ENCODE assay signal across 12 cellular contexts in the genomic region with DNA sequence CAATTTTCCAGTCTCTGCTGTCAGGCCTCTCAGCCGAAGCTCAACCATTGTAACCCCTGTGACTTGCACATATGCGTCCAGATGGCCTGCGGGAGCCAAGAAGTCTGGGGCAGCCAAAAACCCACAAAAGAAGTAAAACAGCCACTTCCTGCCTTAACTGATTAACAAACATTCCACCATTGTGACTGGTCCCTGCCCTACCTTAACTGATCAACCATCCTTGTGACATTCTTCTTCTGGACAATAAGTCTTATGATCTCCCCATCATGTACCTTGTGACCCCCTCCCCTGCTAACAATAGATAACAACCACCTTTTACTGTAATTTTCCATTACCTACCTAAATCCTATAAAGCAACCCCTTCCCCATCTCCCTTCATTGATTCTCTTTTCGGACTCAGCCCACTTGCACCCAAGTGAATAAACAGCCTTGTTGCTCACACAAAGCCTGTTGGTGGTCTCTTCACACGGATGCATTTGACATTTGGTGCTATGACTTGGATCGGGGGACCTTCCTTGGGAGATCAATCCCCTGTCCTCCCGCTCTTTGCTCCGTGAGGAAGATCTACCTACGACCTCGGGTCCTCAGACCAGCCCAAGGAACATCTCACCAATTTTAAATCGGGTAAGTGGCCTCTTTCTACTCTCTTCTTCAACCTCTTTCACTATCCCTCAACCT. TPM values are rescaled to one million over a fixed set of nuclear protein-coding genes. Genes with fewer than 3 reads are reported as not detected.
A peak's percentile ranks its signal among the peaks of the same experiment; 100 is the strongest.
DNase-seq lines count a peak whose midpoint lies in the region; ATAC-seq and TF ChIP-seq lines count a peak whose summit lies in the region.
"Had no signal": no experiment of that assay in that cellular context is flagged by ENCODE, and none has a peak within 500 bp of the region (broad histone marks: within the 10 kb centered on the region; RNA-seq: fewer than 3 reads in every experiment).

No MANE protein-coding gene starts in this region.

- no peak overlapping the region for H3K27ac ChIP-seq in osteoblast (ENCODE audit: low read depth, low read length)
- no peak overlapping the region for H3K27ac ChIP-seq in neuronal stem cell (replicated peaks; ENCODE audit: low read length)

- no peaks in the 10 kb centered on the region for H3K36me3 ChIP-seq in osteoblast (ENCODE audit: insufficient read depth, low read length)
- peaks cover 2 to 21% of the 10 kb centered on the region in 2 donors for H3K36me3 ChIP-seq in neuronal stem cell (replicated peaks in 1 of 2; ENCODE audit: control insufficient read depth in 2 of 2, insufficient read depth in 2 of 2, low read length in 2 of 2)

- no peak overlapping the region for H4K91ac ChIP-seq in neuronal stem cell (ENCODE audit: low read depth, low read length, poor library complexity)

- H3K27me3 ChIP-seq in osteoblast (ENCODE audit: insufficient read depth, low read length) (no peaks in the 10 kb centered on the region), neuronal stem cell (ENCODE audit: control insufficient read depth in 3 of 3, insufficient read depth in 3 of 3, low read depth in 1 of 3, low read length in 3 of 3) (no peaks in the 10 kb centered on the region)
- H3K27me3 ChIP-seq: testis had no signal

- no peak overlapping the region for H3K18ac ChIP-seq in neuronal stem cell (ENCODE audit: low read length)

- TF ChIP-seq CTCF in osteoblast (IDR thresholded peaks at IDR 0.05; ENCODE audit: extremely low read depth, low read depth, low read length): no peak

- H3K9ac ChIP-seq in neuronal stem cell (ENCODE audit: low read depth, low read length, poor library complexity): no peak overlapping the region

- H2AFZ ChIP-seq in osteoblast (ENCODE audit: low read length): peak overlapping the region; percentile 76
- no peak overlapping the region for H2AFZ ChIP-seq in neuronal stem cell (ENCODE audit: low read length)

- H3K4me2 ChIP-seq in osteoblast (ENCODE audit: insufficient read depth, low read length): peak overlapping the region; percentile 15
- H3K4me2 ChIP-seq in neuronal stem cell (ENCODE audit: insufficient read depth, low read length, poor library complexity, severe bottlenecking): no peak overlapping the region

- H3K27ac Mint-ChIP-seq in central memory CD8-positive, alpha-beta T cell (ENCODE audit: low read depth): peak overlapping the region; percentile 47

- H4K20me1 ChIP-seq in osteoblast (ENCODE audit: insufficient read depth, low read length): peaks cover 26% of the 10 kb centered on the region

- H3K9me3 Mint-ChIP-seq in central memory CD8-positive, alpha-beta T cell: no peaks in the 10 kb centered on the region

- H3K36me3 Mint-ChIP-seq in central memory CD8-positive, alpha-beta T cell (ENCODE audit: insufficient read depth): peaks cover 2% of the 10 kb centered on the region

- H3K79me1 ChIP-seq in neuronal stem cell (ENCODE audit: low read depth, low read length): peaks cover 3% of the 10 kb centered on the region

- H3K14ac ChIP-seq in neuronal stem cell (ENCODE audit: low read length): no peak overlapping the region

- no peak overlapping the region for H4K8ac ChIP-seq in neuronal stem cell (ENCODE audit: low read depth, low read length)

- no peak overlapping the region for H2BK120ac ChIP-seq in neuronal stem cell (ENCODE audit: low read depth, low read length)

- H3K4me3 Mint-ChIP-seq in central memory CD8-positive, alpha-beta T cell: peak overlapping the region; percentile 66

- H3K23ac ChIP-seq in neuronal stem cell (ENCODE audit: low read depth, low read length, poor library complexity): no peak overlapping the region

- no CpG with 5 or more reads among the region's 11 CpGs for WGBS in neuronal stem cell (ENCODE audit: extremely low coverage in 2 of 2, insufficient read length in 2 of 2, insufficient replicate concordance in 1 of 2), 2 donors

- H2BK12ac ChIP-seq in neuronal stem cell (ENCODE audit: low read length): no peak overlapping the region

- peaks cover 34% of the 10 kb centered on the region for H3K4me1 Mint-ChIP-seq in central memory CD8-positive, alpha-beta T cell

- no peak overlapping the region for H3K4ac ChIP-seq in neuronal stem cell (ENCODE audit: low read length)

- DNase-seq in NOMO-1 (lab: John Stamatoyannopoulos, UW; ENCODE audit: unreplicated experiment in 2 of 2) (peak; percentile 49 to 61), NOMO-1 treated with dmso at 0.1 percent for 144 hours (lab: John Stamatoyannopoulos, UW; ENCODE audit: unreplicated experiment) (no peak), NOMO-1 treated with DMSO at 0.1 percent for 48 hours (lab: John Stamatoyannopoulos, UW; ENCODE audit: unreplicated experiment) (peak; percentile 48), osteoblast (ENCODE audit: insufficient read length, low spot score, missing footprints) (no peak), neuronal stem cell (ENCODE audit: low spot score) (no peak), COLO668 (lab: John Stamatoyannopoulos, UW; ENCODE audit: unreplicated experiment) (no peak), NCI-H1930 (lab: John Stamatoyannopoulos, UW) (no peak)
- no peak for DNase-seq in central memory CD8-positive, alpha-beta T cell (ENCODE audit: low spot score in 2 of 2)
- DNase-seq: NCI-H748 treated with DMSO at 0.1 percent for 48 hours, testis had no signal

- H2BK5ac ChIP-seq in neuronal stem cell (ENCODE audit: low read length): no peak overlapping the region

- no peaks in the 10 kb centered on the region for H3K27me3 Mint-ChIP-seq in central memory CD8-positive, alpha-beta T cell

- H2AK5ac ChIP-seq in neuronal stem cell (ENCODE audit: low read depth, low read length): no peak overlapping the region

- H3K79me2 ChIP-seq in osteoblast (ENCODE audit: insufficient read depth, low read length): peaks cover 40% of the 10 kb centered on the region

- no peak for ATAC-seq in central memory CD8-positive, alpha-beta T cell (replicated peaks; ENCODE audit: extremely low read depth, poor library complexity, severe bottlenecking)

- H3K9me3 ChIP-seq in osteoblast (ENCODE audit: low read depth, low read length) (no peaks in the 10 kb centered on the region), neuronal stem cell (replicated peaks in 1 of 2; ENCODE audit: control insufficient read depth in 2 of 2, insufficient read depth in 1 of 2, low read depth in 1 of 2, low read length in 2 of 2) (no peaks in the 10 kb centered on the region)
- H3K9me3 ChIP-seq: A549, testis had no signal

- H3K4me1 ChIP-seq in osteoblast (ENCODE audit: insufficient read depth, low read length) (peaks cover 18% of the 10 kb centered on the region), neuronal stem cell (ENCODE audit: control insufficient read depth in 2 of 2, insufficient read depth in 1 of 2, low read depth in 1 of 2, low read length in 2 of 2) (peaks cover 3 to 11% of the 10 kb centered on the region in 2 donors)

- no peak overlapping the region for H3K4me3 ChIP-seq in osteoblast (ENCODE audit: insufficient read depth, low read length)
- no peak overlapping the region for H3K4me3 ChIP-seq in neuronal stem cell (ENCODE audit: low read length in 2 of 2)

- H2BK15ac ChIP-seq in neuronal stem cell (ENCODE audit: low read length): no peak overlapping the region

RNA-seq across cellular contexts. Expression of gene NDUFC2, which starts 1.3 kb away (rescaled TPM):
- 98.1 and 115 TPM in 2 replicates for total RNA-seq in osteoblast
- 290 TPM for polyA plus RNA-seq in neuronal stem cell (2013, experiment 1 of 2)
- polyA plus RNA-seq in neuronal stem cell (2013, experiment 2 of 2): 288 TPM

RNA-seq across cellular contexts. Expression of gene THRSP, which starts 17.3 kb away (rescaled TPM):
- not detected in 2 replicates for total RNA-seq in osteoblast
- polyA plus RNA-seq in neuronal stem cell (2013, experiment 1 of 2): not detected
- not detected for polyA plus RNA-seq in neuronal stem cell (2013, experiment 2 of 2)
- total RNA-seq: frontal cortex had no signal
- polyA plus RNA-seq: A549 had no signal

RNA-seq across cellular contexts. Expression of gene KCTD14, which starts 57.9 kb away (rescaled TPM):
- total RNA-seq in osteoblast: 0.29 and 0.36 TPM in 2 replicates
- 3.0 TPM for polyA plus RNA-seq in neuronal stem cell (2013, experiment 1 of 2)
- polyA plus RNA-seq in neuronal stem cell (2013, experiment 2 of 2): 3.0 TPM

RNA-seq across cellular contexts. Expression of gene ALG8, which starts 58.5 kb away (rescaled TPM):
- 38.4 and 46.6 TPM in 2 replicates for total RNA-seq in osteoblast
- polyA plus RNA-seq in neuronal stem cell (2013, experiment 1 of 2): 67.7 TPM
- 67.9 TPM for polyA plus RNA-seq in neuronal stem cell (2013, experiment 2 of 2)

Comparison
In these comparisons a context has a peak if more than half of its experiments do, and no peak if none do; other contexts are left out.
1. DNase-seq: peak in NOMO-1 (2 of 2) and NOMO-1 treated with DMSO at 0.1 percent for 48 hours (single experiment); none in NOMO-1 treated with dmso at 0.1 percent for 144 hours (single experiment), central memory CD8-positive, alpha-beta T cell (0 of 2), osteoblast (single experiment), neuronal stem cell (single experiment), COLO668 (single experiment) and NCI-H1930 (0 of 2).